In the genomic region with DNA sequence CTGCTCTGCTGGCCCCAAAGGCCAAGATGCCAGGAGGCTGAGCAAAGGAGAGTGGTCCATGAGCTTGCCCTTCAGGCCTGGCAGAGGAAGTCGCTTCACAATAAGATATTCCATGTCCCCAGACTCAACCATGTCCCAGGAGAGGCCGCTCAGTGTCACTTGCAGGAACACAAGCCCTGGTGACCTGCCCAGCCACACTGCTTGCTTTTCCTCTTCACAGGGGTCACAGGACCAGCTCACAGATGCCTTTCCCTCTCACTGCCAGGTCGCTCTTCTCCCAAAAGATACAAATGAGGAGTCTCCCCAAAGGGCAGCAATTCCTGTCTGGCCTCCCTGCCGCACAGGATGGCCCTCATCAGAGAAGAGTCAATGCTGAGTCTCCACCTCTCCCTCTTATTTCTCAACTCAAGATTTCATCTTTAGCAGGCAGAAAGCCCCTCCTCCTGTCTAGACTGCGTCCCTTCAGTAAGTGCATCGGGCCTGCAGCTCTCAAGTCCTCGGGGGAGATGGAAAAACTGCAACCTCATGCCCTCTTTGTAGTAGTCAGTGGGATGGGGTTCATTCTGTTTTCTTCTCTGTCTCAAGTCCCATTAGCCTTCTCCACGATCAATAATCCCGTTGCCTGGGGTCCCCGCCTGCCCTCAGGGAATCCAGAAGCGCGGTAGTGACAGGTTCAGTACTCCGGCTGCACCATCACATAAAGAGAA, we compare ENCODE assay signal across 1 cellular context.
TF ChIP-seq lines count a peak whose summit lies in the region.

No MANE protein-coding gene starts in this region.

TF ChIP-seq in K562, 482 proteins besides CTCF, POLR2A, EP300 and RAD21:
- no peak for TF ChIP-seq SAFB (IDR thresholded peaks at IDR 0.05; ENCODE audit: borderline replicate concordance, low read depth, low read length)
- TF ChIP-seq RCOR1 (IDR thresholded peaks at IDR 0.05; ENCODE audit: borderline replicate concordance in 1 of 2, low read depth in 2 of 2, low read length in 2 of 2): 0 out of 4 replicates have a peak, but pooled peaks of 1 of the 2 experiments have one; percentile 3
- TF ChIP-seq SMAD4 (CRISPR knock-in tag; conservative IDR thresholded peaks at IDR 0.05): peak; percentile 52
- TF ChIP-seq, protein P1, sequence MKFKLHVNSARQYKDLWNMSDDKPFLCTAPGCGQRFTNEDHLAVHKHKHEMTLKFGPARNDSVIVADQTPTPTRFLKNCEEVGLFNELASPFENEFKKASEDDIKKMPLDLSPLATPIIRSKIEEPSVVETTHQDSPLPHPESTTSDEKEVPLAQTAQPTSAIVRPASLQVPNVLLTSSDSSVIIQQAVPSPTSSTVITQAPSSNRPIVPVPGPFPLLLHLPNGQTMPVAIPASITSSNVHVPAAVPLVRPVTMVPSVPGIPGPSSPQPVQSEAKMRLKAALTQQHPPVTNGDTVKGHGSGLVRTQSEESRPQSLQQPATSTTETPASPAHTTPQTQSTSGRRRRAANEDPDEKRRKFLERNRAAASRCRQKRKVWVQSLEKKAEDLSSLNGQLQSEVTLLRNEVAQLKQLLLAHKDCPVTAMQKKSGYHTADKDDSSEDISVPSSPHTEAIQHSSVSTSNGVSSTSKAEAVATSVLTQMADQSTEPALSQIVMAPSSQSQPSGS (CRISPR knock-in tag; IDR thresholded peaks at IDR 0.05): no peak
- no peak for TF ChIP-seq RBM39 (optimal IDR thresholded peaks at IDR 0.05; ENCODE audit: low read depth, low read length)
- no peak for TF ChIP-seq ZNF707 (CRISPR knock-in tag; conservative IDR thresholded peaks at IDR 0.05)
- no peak for TF ChIP-seq KLF6 (CRISPR knock-in tag; IDR thresholded peaks at IDR 0.05; ENCODE audit: borderline replicate concordance)
- TF ChIP-seq HNRNPLL (IDR thresholded peaks at IDR 0.05; ENCODE audit: low read depth, low read length, poor library complexity, severe bottlenecking): no peak
- peak; percentile 70 for TF ChIP-seq C11orf30 (IDR thresholded peaks at IDR 0.05; ENCODE audit: low read depth)
- TF ChIP-seq MED1 (CRISPR knock-in tag; IDR thresholded peaks at IDR 0.05; ENCODE audit: borderline replicate concordance): no peak
- TF ChIP-seq NFE2 (IDR thresholded peaks at IDR 0.05; ENCODE audit: low read depth): peak; percentile 65
- TF ChIP-seq MCM3 (IDR thresholded peaks at IDR 0.05): no peak
- TF ChIP-seq, protein P2, sequence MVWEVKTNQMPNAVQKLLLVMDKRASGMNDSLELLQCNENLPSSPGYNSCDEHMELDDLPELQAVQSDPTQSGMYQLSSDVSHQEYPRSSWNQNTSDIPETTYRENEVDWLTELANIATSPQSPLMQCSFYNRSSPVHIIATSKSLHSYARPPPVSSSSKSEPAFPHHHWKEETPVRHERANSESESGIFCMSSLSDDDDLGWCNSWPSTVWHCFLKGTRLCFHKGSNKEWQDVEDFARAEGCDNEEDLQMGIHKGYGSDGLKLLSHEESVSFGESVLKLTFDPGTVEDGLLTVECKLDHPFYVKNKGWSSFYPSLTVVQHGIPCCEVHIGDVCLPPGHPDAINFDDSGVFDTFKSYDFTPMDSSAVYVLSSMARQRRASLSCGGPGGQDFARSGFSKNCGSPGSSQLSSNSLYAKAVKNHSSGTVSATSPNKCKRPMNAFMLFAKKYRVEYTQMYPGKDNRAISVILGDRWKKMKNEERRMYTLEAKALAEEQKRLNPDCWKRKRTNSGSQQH (CRISPR knock-in tag; IDR thresholded peaks at IDR 0.05): no peak
- no peak for TF ChIP-seq FOXK1 (CRISPR knock-in tag; IDR thresholded peaks at IDR 0.05; ENCODE audit: borderline replicate concordance)
- TF ChIP-seq, protein P3, sequence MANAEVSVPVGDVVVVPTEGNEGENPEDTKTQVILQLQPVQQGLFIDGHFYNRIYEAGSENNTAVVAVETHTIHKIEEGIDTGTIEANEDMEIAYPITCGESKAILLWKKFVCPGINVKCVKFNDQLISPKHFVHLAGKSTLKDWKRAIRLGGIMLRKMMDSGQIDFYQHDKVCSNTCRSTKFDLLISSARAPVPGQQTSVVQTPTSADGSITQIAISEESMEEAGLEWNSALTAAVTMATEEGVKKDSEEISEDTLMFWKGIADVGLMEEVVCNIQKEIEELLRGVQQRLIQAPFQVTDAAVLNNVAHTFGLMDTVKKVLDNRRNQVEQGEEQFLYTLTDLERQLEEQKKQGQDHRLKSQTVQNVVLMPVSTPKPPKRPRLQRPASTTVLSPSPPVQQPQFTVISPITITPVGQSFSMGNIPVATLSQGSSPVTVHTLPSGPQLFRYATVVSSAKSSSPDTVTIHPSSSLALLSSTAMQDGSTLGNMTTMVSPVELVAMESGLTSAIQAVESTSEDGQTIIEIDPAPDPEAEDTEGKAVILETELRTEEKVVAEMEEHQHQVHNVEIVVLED (CRISPR knock-in tag; IDR thresholded peaks at IDR 0.05): no peak
- TF ChIP-seq THRAP3 (IDR thresholded peaks at IDR 0.05; ENCODE audit: borderline replicate concordance): no peak
- 0 out of 2 replicates have a peak, but pooled peaks have one; percentile 13 for TF ChIP-seq DPF2 (IDR thresholded peaks at IDR 0.05)
- no peak for TF ChIP-seq POLR3A (IDR thresholded peaks at IDR 0.05; ENCODE audit: borderline replicate concordance, extremely low read depth, insufficient read depth, insufficient read length)
- no peak for TF ChIP-seq BHLHE40 (IDR thresholded peaks at IDR 0.05; ENCODE audit: low read length)
- peak; percentile 47; the same call in 1 of the 2 replicates for TF ChIP-seq CEBPB (tag; IDR thresholded peaks at IDR 0.05)
- no peak for TF ChIP-seq BRD9 (IDR thresholded peaks at IDR 0.05; ENCODE audit: low read depth, partially characterized antibody)
- TF ChIP-seq TEAD4 (IDR thresholded peaks at IDR 0.05; ENCODE audit: low read length): no peak
- TF ChIP-seq TEAD4 (CRISPR knock-in tag; IDR thresholded peaks at IDR 0.05; ENCODE audit: borderline replicate concordance): no peak
- no peak for TF ChIP-seq ZNF75A (CRISPR knock-in tag; IDR thresholded peaks at IDR 0.05)
- TF ChIP-seq MYC (IDR thresholded peaks at IDR 0.05; ENCODE audit: low read depth, low read length): no peak
- no peak for TF ChIP-seq MYC (CRISPR knock-in tag; IDR thresholded peaks at IDR 0.05; ENCODE audit: borderline replicate concordance, low read depth)
- TF ChIP-seq, protein P4, sequence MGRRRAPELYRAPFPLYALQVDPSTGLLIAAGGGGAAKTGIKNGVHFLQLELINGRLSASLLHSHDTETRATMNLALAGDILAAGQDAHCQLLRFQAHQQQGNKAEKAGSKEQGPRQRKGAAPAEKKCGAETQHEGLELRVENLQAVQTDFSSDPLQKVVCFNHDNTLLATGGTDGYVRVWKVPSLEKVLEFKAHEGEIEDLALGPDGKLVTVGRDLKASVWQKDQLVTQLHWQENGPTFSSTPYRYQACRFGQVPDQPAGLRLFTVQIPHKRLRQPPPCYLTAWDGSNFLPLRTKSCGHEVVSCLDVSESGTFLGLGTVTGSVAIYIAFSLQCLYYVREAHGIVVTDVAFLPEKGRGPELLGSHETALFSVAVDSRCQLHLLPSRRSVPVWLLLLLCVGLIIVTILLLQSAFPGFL (CRISPR knock-in tag; IDR thresholded peaks at IDR 0.05): 0 out of 2 replicates have a peak, but pooled peaks have one; percentile 26
- TF ChIP-seq, protein P5, sequence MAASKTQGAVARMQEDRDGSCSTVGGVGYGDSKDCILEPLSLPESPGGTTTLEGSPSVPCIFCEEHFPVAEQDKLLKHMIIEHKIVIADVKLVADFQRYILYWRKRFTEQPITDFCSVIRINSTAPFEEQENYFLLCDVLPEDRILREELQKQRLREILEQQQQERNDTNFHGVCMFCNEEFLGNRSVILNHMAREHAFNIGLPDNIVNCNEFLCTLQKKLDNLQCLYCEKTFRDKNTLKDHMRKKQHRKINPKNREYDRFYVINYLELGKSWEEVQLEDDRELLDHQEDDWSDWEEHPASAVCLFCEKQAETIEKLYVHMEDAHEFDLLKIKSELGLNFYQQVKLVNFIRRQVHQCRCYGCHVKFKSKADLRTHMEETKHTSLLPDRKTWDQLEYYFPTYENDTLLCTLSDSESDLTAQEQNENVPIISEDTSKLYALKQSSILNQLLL (CRISPR knock-in tag; IDR thresholded peaks at IDR 0.05; ENCODE audit: borderline replicate concordance): no peak
- TF ChIP-seq, protein P6, sequence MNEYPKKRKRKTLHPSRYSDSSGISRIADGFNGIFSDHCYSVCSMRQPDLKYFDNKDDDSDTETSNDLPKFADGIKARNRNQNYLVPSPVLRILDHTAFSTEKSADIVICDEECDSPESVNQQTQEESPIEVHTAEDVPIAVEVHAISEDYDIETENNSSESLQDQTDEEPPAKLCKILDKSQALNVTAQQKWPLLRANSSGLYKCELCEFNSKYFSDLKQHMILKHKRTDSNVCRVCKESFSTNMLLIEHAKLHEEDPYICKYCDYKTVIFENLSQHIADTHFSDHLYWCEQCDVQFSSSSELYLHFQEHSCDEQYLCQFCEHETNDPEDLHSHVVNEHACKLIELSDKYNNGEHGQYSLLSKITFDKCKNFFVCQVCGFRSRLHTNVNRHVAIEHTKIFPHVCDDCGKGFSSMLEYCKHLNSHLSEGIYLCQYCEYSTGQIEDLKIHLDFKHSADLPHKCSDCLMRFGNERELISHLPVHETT (CRISPR knock-in tag; conservative IDR thresholded peaks at IDR 0.05 in 1 of 2, IDR thresholded peaks at IDR 0.05 in 1 of 2): no peak
- peak; percentile 75 for TF ChIP-seq ZNF316 (IDR thresholded peaks at IDR 0.05)
- TF ChIP-seq MAFK (IDR thresholded peaks at IDR 0.05; ENCODE audit: low read length): 0 out of 2 replicates have a peak, but pooled peaks have one; percentile 36
- no peak for TF ChIP-seq NFYB (IDR thresholded peaks at IDR 0.05; ENCODE audit: extremely low read depth, insufficient read length)
- no peak for TF ChIP-seq TFAM (CRISPR knock-in tag; conservative IDR thresholded peaks at IDR 0.05)
- no peak for TF ChIP-seq CHD2 (IDR thresholded peaks at IDR 0.05; ENCODE audit: low read depth, low read length)
- TF ChIP-seq MAFG (tag; conservative IDR thresholded peaks at IDR 0.05): 0 out of 2 replicates have a peak, but pooled peaks have one; percentile 22
- no peak for TF ChIP-seq SPI1 (IDR thresholded peaks at IDR 0.05; ENCODE audit: borderline replicate concordance, low read depth, low read length)
